In the genomic region with DNA sequence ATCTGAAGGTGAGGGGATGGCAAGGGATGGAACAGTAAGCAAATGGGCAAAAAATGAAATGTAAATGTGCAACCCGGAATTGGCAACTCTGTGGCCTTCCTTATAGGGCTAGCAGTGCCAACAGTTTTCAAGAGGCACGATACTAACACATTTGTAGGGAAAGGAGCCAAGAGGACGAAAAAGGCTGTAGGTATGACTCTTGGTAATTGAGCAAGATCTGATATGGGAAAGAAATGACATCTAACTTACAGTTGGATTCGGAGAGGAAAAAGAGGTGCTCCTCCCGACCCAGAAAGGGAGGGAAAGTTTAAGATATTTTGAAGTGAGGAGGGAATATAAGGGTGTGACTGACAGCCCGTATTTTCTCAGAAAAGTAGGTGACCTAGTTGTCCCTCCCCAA, we compare ENCODE assay signal across 19 cellular contexts. TPM values are rescaled to one million over a fixed set of nuclear protein-coding genes. Genes with fewer than 3 reads are reported as not detected.
DNase-seq lines count a peak whose midpoint lies in the region; ATAC-seq and TF ChIP-seq lines count a peak whose summit lies in the region.
"Had no signal": no experiment of that assay in that cellular context is flagged by ENCODE, and none has a peak within 500 bp of the region (broad histone marks: within the 10 kb centered on the region; RNA-seq: fewer than 3 reads in every experiment).

No MANE protein-coding gene starts in this region.

- intact Hi-C loops in heart right ventricle (cut with DNase I), result loop anchor here in 5 of 10 donors (5.0 to 10.0 kb wide), 3 partner anchors 93 to 440 kb away; a partner anchor contains a TSS

- peaks cover 22% of the 10 kb centered on the region for H3K36me3 Mint-ChIP-seq in activated T-helper 17 cell treated with anti-CD3 and anti-CD28 coated beads, Interleukin-2, amount 50 U/mL, for 72 hours (ENCODE audit: low read depth)

- ATAC-seq in heart right ventricle (no peak), HG02840 (IDR thresholded peaks at IDR 0.05; ENCODE audit: low FRiP score, unreplicated experiment) (no peak), HG03095 (IDR thresholded peaks at IDR 0.05; ENCODE audit: unreplicated experiment) (no peak)
- ATAC-seq in activated T-helper 17 cell treated with anti-CD3 and anti-CD28 coated beads, Interleukin-2, amount 50 U/mL, for 72 hours (replicated peaks), result no peak
- ATAC-seq: stimulated activated memory B cell treated with anti-CD40 and anti-IgM and Interleukin-4, amounts not matched to agents 10 μg/mL and 1 μg/mL and 100 μg/mL, for 72 hours had no signal

- no peaks in the 10 kb centered on the region for H3K9me3 Mint-ChIP-seq in activated T-helper 17 cell treated with anti-CD3 and anti-CD28 coated beads, Interleukin-2, amount 50 U/mL, for 72 hours
- H3K9me3 Mint-ChIP-seq: stimulated activated memory B cell treated with anti-CD40 and anti-IgM and Interleukin-4, amounts not matched to agents 10 μg/mL and 1 μg/mL and 100 μg/mL, for 72 hours had no signal

- TF ChIP-seq CTCF in right atrium auricular region (IDR thresholded peaks at IDR 0.05), result no peak
- no peak for TF ChIP-seq CTCF in heart right ventricle (IDR thresholded peaks at IDR 0.05)

- peak overlapping the region; percentile 87 for H3K4me3 Mint-ChIP-seq in activated T-helper 17 cell treated with anti-CD3 and anti-CD28 coated beads, Interleukin-2, amount 50 U/mL, for 72 hours
- H3K4me3 Mint-ChIP-seq: stimulated activated memory B cell treated with anti-CD40 and anti-IgM and Interleukin-4, amounts not matched to agents 10 μg/mL and 1 μg/mL and 100 μg/mL, for 72 hours had no signal

- H3K27ac Mint-ChIP-seq in activated T-helper 17 cell treated with anti-CD3 and anti-CD28 coated beads, Interleukin-2, amount 50 U/mL, for 72 hours, result peak overlapping the region; percentile 96
- H3K27ac Mint-ChIP-seq: progenitor cell of endocrine pancreas had no signal

- WGBS in heart right ventricle, 2 donors, result 40 to 52% methylated on average over 6 of the region's 6 CpGs

- peaks cover 0 to 16% of the 10 kb centered on the region in 2 donors for H3K4me1 ChIP-seq in right atrium auricular region
- H3K4me1 ChIP-seq in heart right ventricle, result peaks cover 3 to 25% (median 14%) of the 10 kb centered on the region in 9 donors

- H3K36me3 ChIP-seq in right atrium auricular region (no peaks in the 10 kb centered on the region), heart right ventricle (no peaks in the 10 kb centered on the region)
- H3K36me3 ChIP-seq: colonic mucosa had no signal

- H3K4me3 ChIP-seq in right atrium auricular region (no peak overlapping the region), heart right ventricle (no peak overlapping the region)
- H3K4me3 ChIP-seq: colonic mucosa, SK-N-MC had no signal

- H3K4me1 Mint-ChIP-seq in activated T-helper 17 cell treated with anti-CD3 and anti-CD28 coated beads, Interleukin-2, amount 50 U/mL, for 72 hours, result peaks cover 32% of the 10 kb centered on the region

- H3K27me3 Mint-ChIP-seq in activated T-helper 17 cell treated with anti-CD3 and anti-CD28 coated beads, Interleukin-2, amount 50 U/mL, for 72 hours, result no peaks in the 10 kb centered on the region
- H3K27me3 Mint-ChIP-seq: progenitor cell of endocrine pancreas; stimulated activated memory B cell treated with anti-CD40 and anti-IgM and Interleukin-4, amounts not matched to agents 10 μg/mL and 1 μg/mL and 100 μg/mL, for 72 hours had no signal

- DNase-seq in right atrium auricular region (ENCODE audit: low spot score) (no peak), heart right ventricle (no peak), epithelial cell of prostate (ENCODE audit: low read depth, low spot score) (no peak), superior temporal gyrus (ENCODE audit: extremely low spot score) (peak; percentile 13)
- DNase-seq: activated CD4-positive, alpha-beta T cell treated with anti-CD3 and anti-CD28 coated beads, Interleukin-2, amount 50 U/mL, for 1 hour; colonic mucosa; DMS79 treated with DMSO at 0.1 percent for 48 hours; glutamatergic neuron; Kasumi-1; NCI-H1048; NCI-H187 treated with DMSO at 0.1 percent for 48 hours; stimulated activated CD4-positive, alpha-beta T cell treated with anti-CD3 and anti-CD28 coated beads, Interleukin-1b, Interleukin-23, amount 100 ng/mL, for 48 hours had no signal

- H3K9me3 ChIP-seq in right atrium auricular region (no peaks in the 10 kb centered on the region), heart right ventricle (no peaks in the 10 kb centered on the region)
- H3K9me3 ChIP-seq: colonic mucosa had no signal

- H3K27me3 ChIP-seq in right atrium auricular region (no peaks in the 10 kb centered on the region), heart right ventricle (no peaks in the 10 kb centered on the region)
- H3K27me3 ChIP-seq: colonic mucosa had no signal

- H3K27ac ChIP-seq in right atrium auricular region, result peak overlapping the region; percentile 13 to 25
- peak overlapping the region in 3 of 10 donors; percentile 3 to 23 (median 16) for H3K27ac ChIP-seq in heart right ventricle
- H3K27ac ChIP-seq in epithelial cell of prostate, result peak overlapping the region; percentile 40
- H3K27ac ChIP-seq: colonic mucosa, RWPE1 had no signal

RNA-seq across cellular contexts. Expression of a gene that starts 2.1 kb away (rescaled TPM):
- 10 to 100 TPM; 33.4 to 39.9 TPM for total RNA-seq in right atrium auricular region
- 10 to 100 TPM; 44.1 to 91.7 (median 57.6) TPM for total RNA-seq in heart right ventricle
- 10 to 100 TPM; 37.8 to 81.5 TPM for polyA plus RNA-seq in heart right ventricle
- 100 to 1,000 TPM; 126 to 150 TPM for total RNA-seq in activated T-helper 17 cell treated with anti-CD3 and anti-CD28 coated beads, Interleukin-2, amount 50 U/mL, for 72 hours

RNA-seq across cellular contexts. Expression of a gene that starts 34.4 kb away (rescaled TPM):
- total RNA-seq in right atrium auricular region (10 to 100 TPM; 15.5 to 17.3 TPM), heart right ventricle (10 to 100 TPM; 28.3 to 39.8 (median 38.0) TPM)
- 10 to 100 TPM in 1 of 2 donors, 1 to 10 TPM in 1; 5.7 to 15.3 TPM for polyA plus RNA-seq in heart right ventricle
- 10 to 100 TPM; 27.3 to 49.7 TPM for total RNA-seq in activated T-helper 17 cell treated with anti-CD3 and anti-CD28 coated beads, Interleukin-2, amount 50 U/mL, for 72 hours
